Comparison of ENCODE assay signal across 1 cellular context in the genomic region with DNA sequence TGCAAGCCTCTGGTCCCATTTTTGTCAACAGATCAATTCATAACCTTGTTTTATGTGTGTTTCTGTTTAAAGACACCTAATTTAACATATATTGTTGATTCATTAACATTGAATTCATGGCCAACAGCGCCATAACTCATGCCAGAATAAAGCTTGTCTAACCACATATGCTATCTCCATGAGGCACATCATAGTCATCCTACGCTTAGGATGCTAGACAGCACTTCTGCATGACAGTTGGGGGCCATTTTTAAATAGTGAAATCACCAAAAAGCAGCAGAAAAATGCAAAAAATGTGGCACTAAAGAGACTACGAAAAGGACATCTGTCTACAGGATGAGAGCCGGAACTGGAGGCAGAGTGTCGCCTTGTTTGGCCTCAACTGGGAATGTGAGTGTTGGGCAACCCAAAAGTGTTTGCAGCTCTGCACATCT.
A peak's percentile ranks its signal among the peaks of the same experiment; 100 is the strongest.
TF ChIP-seq lines count a peak whose summit lies in the region.

No MANE protein-coding gene starts in this region.

TF ChIP-seq in K562, 482 proteins besides CTCF, POLR2A, EP300 and RAD21 (continued from another document):
- TF ChIP-seq, protein P1, sequence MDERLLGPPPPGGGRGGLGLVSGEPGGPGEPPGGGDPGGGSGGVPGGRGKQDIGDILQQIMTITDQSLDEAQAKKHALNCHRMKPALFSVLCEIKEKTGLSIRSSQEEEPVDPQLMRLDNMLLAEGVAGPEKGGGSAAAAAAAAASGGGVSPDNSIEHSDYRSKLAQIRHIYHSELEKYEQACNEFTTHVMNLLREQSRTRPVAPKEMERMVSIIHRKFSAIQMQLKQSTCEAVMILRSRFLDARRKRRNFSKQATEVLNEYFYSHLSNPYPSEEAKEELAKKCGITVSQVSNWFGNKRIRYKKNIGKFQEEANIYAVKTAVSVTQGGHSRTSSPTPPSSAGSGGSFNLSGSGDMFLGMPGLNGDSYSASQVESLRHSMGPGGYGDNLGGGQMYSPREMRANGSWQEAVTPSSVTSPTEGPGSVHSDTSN (CRISPR knock-in tag; IDR thresholded peaks at IDR 0.05; ENCODE audit: low read depth) = no peak
- TF ChIP-seq, protein P1 (tag; conservative IDR thresholded peaks at IDR 0.05; ENCODE audit: low read depth) = peak; percentile 38; the same call in 1 of the 2 replicates
- TF ChIP-seq YY1 (IDR thresholded peaks at IDR 0.05; ENCODE audit: borderline replicate concordance in 1 of 3, control insufficient read depth in 1 of 3, extremely low read depth in 1 of 3, insufficient read depth in 3 of 3, insufficient read length in 1 of 3, insufficient replicate concordance in 2 of 3, low read depth in 1 of 3, low read length in 2 of 3) = peak in 1 of 3 experiments; percentile 41
